Comparison of ENCODE assay signal across 8 cellular contexts in genomic region chr1:202010042-202011015, GRCh38. TPM values are rescaled to one million over a fixed set of nuclear protein-coding genes. Genes with fewer than 3 reads are reported as not detected.
A peak's percentile ranks its signal among the peaks of the same experiment; 100 is the strongest.
DNase-seq lines count a peak whose midpoint lies in the region; ATAC-seq, FAIRE-seq and TF ChIP-seq lines count a peak whose summit lies in the region.

TSS of gene ELF3 (plus strand) at chr1:202010587. CDS start at chr1:202011137, 550 bp downstream.

- H3K4me3 ChIP-seq in PC-9 (peak within 1 kb of the TSS; percentile 86), uterus (no peak within 1 kb of the TSS)

- CTCF ChIA-PET in PC-9 (lab: Charles Lee) = interaction anchor here (0.7 to 1.1 kb wide), 6 partner anchors 13 to 108 kb away, joined by 3 to 9 read pairs (median 4); no protein-coding TSS in a partner anchor

- H4K20me1 ChIP-seq in PC-9 (ENCODE audit: insufficient read depth) = peaks cover 44% of the 10 kb centered on the region

- intact Hi-C loops in PC-9 (cut with micrococcal nuclease; ENCODE audit: unreplicated experiment) = loop anchor here (1.0 kb wide), 6 partner anchors 8 to 102 kb away; no protein-coding TSS in a partner anchor
- intact Hi-C loops in uterus (cut with DNase I; ENCODE audit: low total_unique reads) = no loop called here

- peak in 1 of 2 donors; percentile 49 for TF ChIP-seq POLR2A in uterus (IDR thresholded peaks at IDR 0.05)

- peak within 1 kb of the TSS; percentile 97 for H3K27ac ChIP-seq in PC-9
- H3K27ac ChIP-seq in uterus = no peak within 1 kb of the TSS

- no peaks in the 10 kb centered on the region for H3K9me2 ChIP-seq in PC-9 (ENCODE audit: insufficient read depth)

- H3K9me3 ChIP-seq in PC-9 (ENCODE audit: insufficient read depth, low read depth) (no peaks in the 10 kb centered on the region), uterus (no peaks in the 10 kb centered on the region)

- no peak within 1 kb of the TSS for H2AFZ ChIP-seq in PC-9

- no peaks in the 10 kb centered on the region for H3K27me3 ChIP-seq in PC-9 (ENCODE audit: insufficient read depth, low read depth)
- H3K27me3 ChIP-seq in uterus = no peaks in the 10 kb centered on the region

- POLR2A ChIA-PET in PC-9 (lab: Charles Lee; ENCODE audit: unreplicated experiment) = interaction anchor here (0.5 to 3.7 kb wide), 30 partner anchors 8 to 752 kb away, joined by 3 to 90 read pairs (median 6); partner anchors contain the start of gene RNPEP

- DNase-seq in COLO668 (lab: John Stamatoyannopoulos, UW; ENCODE audit: unreplicated experiment) (peak; percentile 97), PC-9 (peak; percentile 97 to 98), uterus (no peak), H4 (ENCODE audit: low spot score) (no peak), NCI-H1694 (lab: John Stamatoyannopoulos, UW) (no peak)

- FAIRE-seq in islet of Langerhans (lab: Jason Lieb, UNC) = peak; percentile 64

- BruUV-seq in PC-9 (replicated peaks; lab: Mats Ljungman, UMichigan) = TSS peak; percentile 80

- TF ChIP-seq CTCF in PC-9 (conservative IDR thresholded peaks at IDR 0.05) = no peak
- no peak for TF ChIP-seq CTCF in uterus (IDR thresholded peaks at IDR 0.05)

- H3K36me3 ChIP-seq in PC-9 (ENCODE audit: low read depth) (peaks cover 47% of the 10 kb centered on the region), uterus (no peaks in the 10 kb centered on the region)

- peak within 1 kb of the TSS; percentile 94 for H3K4me2 ChIP-seq in PC-9

- H3K4me1 ChIP-seq in PC-9 (replicated peaks; ENCODE audit: insufficient read depth) (peaks cover 74% of the 10 kb centered on the region), uterus (no peaks in the 10 kb centered on the region)

- peaks cover 84% of the 10 kb centered on the region for H3F3A ChIP-seq in PC-9 (ENCODE audit: insufficient read depth, low read depth)

- peaks cover 74% of the 10 kb centered on the region for H3K79me2 ChIP-seq in PC-9 (ENCODE audit: low read depth)

- ATAC-seq in GM19324 (IDR thresholded peaks at IDR 0.05; ENCODE audit: low FRiP score, unreplicated experiment) (peak; percentile 70), HG03457 (IDR thresholded peaks at IDR 0.05; ENCODE audit: unreplicated experiment) (peak; percentile 76)

RNA-seq across cellular contexts. Expression of gene ELF3, which starts in this region (rescaled TPM):
- total RNA-seq in PC-9 (2021) = 295 and 318 TPM in 2 replicates
- total RNA-seq in uterus = 10 to 100 TPM in 1 of 4 donors, 1 to 10 TPM in 3; 1.0 to 67.7 (median 2.0) TPM
- total RNA-seq in H4 (2014; rRNA removed; shearing (Covaris generic)) = 1.9 and 4.5 TPM in 2 replicates

Comparison
In these comparisons a context has a peak if more than half of its experiments do, and no peak if none do; other contexts are left out.
1. DNase-seq: peak in COLO668 (single experiment) and PC-9 (2 of 2); none in uterus (0 of 2), H4 (single experiment) and NCI-H1694 (single experiment).